9 cellular contexts compared by ENCODE assay signal in the genomic region with DNA sequence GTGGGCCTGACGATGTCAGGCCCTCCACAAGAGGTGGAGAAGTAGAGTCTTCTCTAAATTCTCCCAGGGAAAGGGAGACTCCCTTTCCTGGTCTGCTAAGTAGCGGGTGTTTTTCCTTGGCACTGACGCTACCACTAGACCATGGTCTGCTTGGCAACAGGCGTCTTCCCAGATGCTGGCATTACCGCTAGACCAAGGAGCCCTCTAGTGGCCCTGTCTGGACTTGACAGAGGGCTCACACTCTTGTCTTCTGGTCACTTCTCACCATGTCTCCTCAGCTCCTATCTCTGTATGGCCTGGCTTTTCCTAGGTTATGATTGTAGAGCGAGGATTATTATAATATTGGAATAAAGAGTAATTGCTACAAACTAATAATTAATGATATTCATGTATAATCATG. TPM values are rescaled to one million over a fixed set of nuclear protein-coding genes. Genes with fewer than 3 reads are reported as not detected.
A peak's percentile ranks its signal among the peaks of the same experiment; 100 is the strongest.
DNase-seq lines count a peak whose midpoint lies in the region; ATAC-seq and TF ChIP-seq lines count a peak whose summit lies in the region.
"Not testable (repeated sequence)": the region's sequence is repeated elsewhere in the genome, so short reads cannot be mapped to it uniquely, and the experiment has no call there.
"Had no signal": no experiment of that assay in that cellular context is flagged by ENCODE, and none has a peak within 500 bp of the region (broad histone marks: within the 10 kb centered on the region; RNA-seq: fewer than 3 reads in every experiment).

No MANE protein-coding gene starts in this region.

- not testable (repeated sequence) for H3K4me1 Mint-ChIP-seq in activated CD8-positive, alpha-beta T cell treated with anti-CD3 and anti-CD28 coated beads for 36 hours (ENCODE audit: low read depth)

- H3K27ac ChIP-seq in A673 (ENCODE audit: low read depth, low read length, poor library complexity, severe bottlenecking); MM.1S (ENCODE audit: low read length); Panc1 (ENCODE audit: low read length): not testable (repeated sequence)

- not testable (repeated sequence) for H3K9me2 ChIP-seq in MM.1S (replicated peaks; ENCODE audit: insufficient read depth, low read length)

- POLR2A ChIA-PET in A673 (lab: Charles Lee; ENCODE audit: low non-redundant PET); Panc1 (lab: Charles Lee): not testable (repeated sequence)
- POLR2A ChIA-PET in activated CD8-positive, alpha-beta T cell treated with anti-CD3 and anti-CD28 coated beads for 36 hours (lab: Charles Lee): interaction anchor here (0.7 kb wide), 1 partner anchor 11 kb away, joined by 3 read pairs; no protein-coding TSS in a partner anchor

- ATAC-seq in Panc1; activated CD8-positive, alpha-beta T cell treated with anti-CD3 and anti-CD28 coated beads for 36 hours: not testable (repeated sequence)

- not testable (repeated sequence) for H3K27me3 Mint-ChIP-seq in activated CD8-positive, alpha-beta T cell treated with anti-CD3 and anti-CD28 coated beads for 36 hours

- DNase-seq in A673 (ENCODE audit: low spot score); GM13977 (ENCODE audit: low spot score); MM.1S; Panc1 (ENCODE audit: low read depth, low spot score); fibroblast of villous mesenchyme (ENCODE audit: low read depth): not testable (repeated sequence)
- peak; percentile 10 for DNase-seq in ELF-1 (ENCODE audit: low read depth, low spot score)
- peak; percentile 4 for DNase-seq in activated CD8-positive, alpha-beta T cell treated with anti-CD3 and anti-CD28 coated beads for 36 hours
- peak; percentile 6 for DNase-seq in stimulated activated CD4-positive, alpha-beta T cell treated with anti-CD3 and anti-CD28 coated beads, Interleukin-15, amount 100 ng/mL, for 24 hours

- in situ Hi-C loops in GM13977 (cut with MboI; ENCODE audit: low pct_unique_long_range_greater_than_20kb, low sequenced_read_pairs, unreplicated experiment): loop anchor here (25.0 kb wide), 2 partner anchors 109 to 466 kb away; no protein-coding TSS in a partner anchor
- in situ Hi-C loops in Panc1 (cut with HindIII; ENCODE audit: low pct_unique_long_range_greater_than_20kb, low sequenced_read_pairs): not testable (repeated sequence)

- not testable (repeated sequence) for H3K27me3 ChIP-seq in A673 (replicated peaks; ENCODE audit: insufficient read depth, low read depth, low read length, poor library complexity); MM.1S (replicated peaks; ENCODE audit: insufficient read depth, low read length); Panc1 (ENCODE audit: control insufficient read depth, insufficient read depth, low read length)

- not testable (repeated sequence) for H3F3A ChIP-seq in MM.1S (ENCODE audit: insufficient read depth, low read length)

- H3K9ac ChIP-seq in MM.1S (ENCODE audit: low read length): not testable (repeated sequence)

- not testable (repeated sequence) for H3K36me3 Mint-ChIP-seq in activated CD8-positive, alpha-beta T cell treated with anti-CD3 and anti-CD28 coated beads for 36 hours (ENCODE audit: low read depth)

- TF ChIP-seq CTCF in A673 (conservative IDR thresholded peaks at IDR 0.05; ENCODE audit: low read depth, low read length) (0 out of 2 replicates have a peak, but pooled peaks have one; percentile 14), GM13977 (IDR thresholded peaks at IDR 0.05; ENCODE audit: extremely low read depth, insufficient read depth, missing control alignments) (peak; percentile 9), MM.1S (IDR thresholded peaks at IDR 0.05; ENCODE audit: low read length) (peak; percentile 31), Panc1 (IDR thresholded peaks at IDR 0.05) (0 out of 2 replicates have a peak, but pooled peaks have one; percentile 14), fibroblast of villous mesenchyme (IDR thresholded peaks at IDR 0.05; ENCODE audit: insufficient read depth, low read depth, low read length) (peak; percentile 13)
- TF ChIP-seq CTCF in activated CD8-positive, alpha-beta T cell treated with anti-CD3 and anti-CD28 coated beads for 36 hours (IDR thresholded peaks at IDR 0.05): not testable (repeated sequence)

- not testable (repeated sequence) for H3K9me3 ChIP-seq in A673 (ENCODE audit: low read depth, low read length, poor library complexity, severe bottlenecking); MM.1S (replicated peaks; ENCODE audit: insufficient read depth, low read length); Panc1 (ENCODE audit: control insufficient read depth, insufficient read depth, low read depth, low read length)

- H3K4me3 Mint-ChIP-seq in activated CD8-positive, alpha-beta T cell treated with anti-CD3 and anti-CD28 coated beads for 36 hours: not testable (repeated sequence)

- not testable (repeated sequence) for H3K4me3 ChIP-seq in A673 (ENCODE audit: low read depth, low read length, poor library complexity, severe bottlenecking); MM.1S (ENCODE audit: low read length); Panc1 (ENCODE audit: low read depth in 2 of 2, low read length in 2 of 2); fibroblast of villous mesenchyme (ENCODE audit: low read depth, low read length)

- not testable (repeated sequence) for H3K27ac Mint-ChIP-seq in activated CD8-positive, alpha-beta T cell treated with anti-CD3 and anti-CD28 coated beads for 36 hours

- not testable (repeated sequence) for H2AFZ ChIP-seq in MM.1S (ENCODE audit: low read length)

- H3K36me3 ChIP-seq in A673 (ENCODE audit: insufficient read depth, low read length, poor library complexity, severe bottlenecking); MM.1S (replicated peaks; ENCODE audit: insufficient read depth, low read length); Panc1 (ENCODE audit: control insufficient read depth, insufficient read depth, low read length): not testable (repeated sequence)

- intact Hi-C loops in A673 (cut with micrococcal nuclease; ENCODE audit: unreplicated experiment); Panc1 (cut with micrococcal nuclease; ENCODE audit: unreplicated experiment); activated CD8-positive, alpha-beta T cell treated with anti-CD3 and anti-CD28 coated beads for 36 hours (cut with micrococcal nuclease): not testable (repeated sequence)

- not testable (repeated sequence) for H3K79me2 ChIP-seq in MM.1S (ENCODE audit: low read length)

- H3K4me2 ChIP-seq in MM.1S (ENCODE audit: low read depth, low read length): not testable (repeated sequence)

- not testable (repeated sequence) for H3K9me3 Mint-ChIP-seq in activated CD8-positive, alpha-beta T cell treated with anti-CD3 and anti-CD28 coated beads for 36 hours

- H4K20me1 ChIP-seq in MM.1S (ENCODE audit: insufficient read depth, low read length): not testable (repeated sequence)

- not testable (repeated sequence) for H3K4me1 ChIP-seq in A673 (ENCODE audit: insufficient read depth, low read length, poor library complexity, severe bottlenecking); MM.1S (ENCODE audit: low read length); Panc1 (ENCODE audit: control insufficient read depth, insufficient read depth, low read length)

- CTCF ChIA-PET in A673 (lab: Charles Lee); Panc1 (lab: Charles Lee); activated CD8-positive, alpha-beta T cell treated with anti-CD3 and anti-CD28 coated beads for 36 hours (lab: Charles Lee): not testable (repeated sequence)

- BruUV-seq in A673 (replicated peaks; lab: Mats Ljungman, UMichigan); Panc1 (replicated peaks; lab: Mats Ljungman, UMichigan): not testable (repeated sequence)

RNA-seq across cellular contexts. Expression of gene RASSF6, which starts 51.1 kb away (rescaled TPM):
- total RNA-seq in A673 (2021) (not detected in 2 replicates), Panc1 (2021; ENCODE audit: unreplicated experiment) (0.15 TPM), fibroblast of villous mesenchyme (not detected in 2 replicates)
- 0.05 TPM for polyA plus RNA-seq in Panc1 (2012; ENCODE audit: insufficient read length)
- not detected for total RNA-seq in activated CD8-positive, alpha-beta T cell treated with anti-CD3 and anti-CD28 coated beads for 36 hours
- total RNA-seq: CD4-positive, CD25-positive, alpha-beta regulatory T cell had no signal
